23 cellular contexts compared by ENCODE assay signal in the genomic region with DNA sequence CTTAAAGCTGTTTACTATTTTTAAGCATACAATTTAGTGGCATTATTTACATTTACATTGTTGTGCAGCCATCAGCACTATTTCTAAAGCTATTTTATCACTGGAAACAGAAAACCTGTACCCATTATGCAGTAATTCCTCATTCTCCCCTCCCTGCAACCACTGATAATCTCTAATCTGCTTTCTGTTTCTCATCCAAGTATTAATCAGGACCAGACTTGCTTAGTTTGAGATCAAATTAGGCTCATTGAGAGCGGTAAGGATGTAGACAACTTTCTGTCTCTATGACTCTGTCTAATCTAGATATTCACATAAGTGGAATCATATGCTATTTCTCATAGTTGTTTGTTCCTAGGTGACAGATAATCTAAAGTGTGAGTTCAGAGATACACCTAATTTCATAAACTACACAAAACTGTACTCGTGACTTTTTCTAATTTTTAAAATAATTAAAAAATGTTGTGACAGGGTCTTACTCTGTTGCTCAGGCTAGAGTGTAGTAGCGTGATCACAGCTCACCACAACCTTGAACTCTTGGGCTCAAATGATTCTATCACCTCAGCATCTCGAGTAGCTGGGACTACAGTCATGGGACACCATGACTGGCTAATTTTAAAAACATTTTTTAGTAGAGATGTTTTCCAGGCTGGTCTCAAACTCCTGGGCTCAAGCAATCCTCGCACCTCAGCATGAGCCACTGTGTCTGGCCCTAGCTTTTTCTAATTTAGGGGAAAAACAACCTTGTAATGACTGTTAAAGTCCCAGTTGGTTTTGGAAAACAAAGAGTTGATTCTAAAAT.
"Had no signal": no experiment of that assay in that cellular context is flagged by ENCODE, and none has a peak within 500 bp of the region (broad histone marks: within the 10 kb centered on the region; RNA-seq: fewer than 3 reads in every experiment).

No MANE protein-coding gene starts in this region.

- H3K27ac Mint-ChIP-seq: memory B cell; natural killer cell treated with Interleukin-12 subunit alpha and Interleukin-12 subunit beta and Interleukin-15 and Interleukin-18, amount 100 ng/mL, for 72 hours; neural progenitor cell; stimulated activated memory B cell treated with anti-CD40 and anti-IgM and Interleukin-4, amounts not matched to agents 10 μg/mL and 1 μg/mL and 100 μg/mL, for 72 hours; stimulated activated naive CD8-positive, alpha-beta T cell treated with anti-CD3 and anti-CD28 coated beads, Interleukin-15, Interleukin-2, amounts not matched to agents 100 ng/mL and 50 ng/mL, for 24 hours had no signal

- DNase-seq: effector memory CD4-positive, alpha-beta T cell; foreskin keratinocyte; kidney; left cardiac atrium; left ventricle myocardium inferior; lower lobe of right lung; midbrain; nucleus accumbens; ovary; small intestine; stimulated activated CD4-positive, alpha-beta T cell treated with anti-CD3 and anti-CD28 coated beads, Interleukin-4, amount 100 ng/mL, for 1 hour; stimulated activated CD8-positive, alpha-beta memory T cell treated with anti-CD3 and anti-CD28 coated beads, Interleukin-4, amount 100 ng/mL, for 48 hours; tibial artery; upper lobe of left lung had no signal

- FAIRE-seq: endometrium, kidney, small intestine had no signal

- H3K4me3 Mint-ChIP-seq: memory B cell; natural killer cell treated with Interleukin-12 subunit alpha and Interleukin-12 subunit beta and Interleukin-15 and Interleukin-18, amount 100 ng/mL, for 72 hours; neural progenitor cell; stimulated activated memory B cell treated with anti-CD40 and anti-IgM and Interleukin-4, amounts not matched to agents 10 μg/mL and 1 μg/mL and 100 μg/mL, for 72 hours; stimulated activated naive CD8-positive, alpha-beta T cell treated with anti-CD3 and anti-CD28 coated beads, Interleukin-15, Interleukin-2, amounts not matched to agents 100 ng/mL and 50 ng/mL, for 24 hours had no signal

- H3K4me1 ChIP-seq: esophagus muscularis mucosa, foreskin keratinocyte, left ventricle myocardium inferior, lower lobe of right lung, neural progenitor cell, right atrium auricular region, tibial artery, upper lobe of left lung had no signal

- H3K27me3 ChIP-seq: esophagus muscularis mucosa, foreskin keratinocyte, hepatocyte, neural progenitor cell, ovary, right atrium auricular region, tibial artery, upper lobe of left lung had no signal

- ATAC-seq: foreskin keratinocyte; left cardiac atrium; lower lobe of right lung; natural killer cell treated with Interleukin-12 subunit alpha and Interleukin-12 subunit beta and Interleukin-15 and Interleukin-18, amount 100 ng/mL, for 72 hours; stimulated activated memory B cell treated with anti-CD40 and anti-IgM and Interleukin-4, amounts not matched to agents 10 μg/mL and 1 μg/mL and 100 μg/mL, for 72 hours had no signal

- H3K36me3 ChIP-seq: ovary had no signal

- H3K9me3 Mint-ChIP-seq: memory B cell; natural killer cell treated with Interleukin-12 subunit alpha and Interleukin-12 subunit beta and Interleukin-15 and Interleukin-18, amount 100 ng/mL, for 72 hours; neural progenitor cell; stimulated activated memory B cell treated with anti-CD40 and anti-IgM and Interleukin-4, amounts not matched to agents 10 μg/mL and 1 μg/mL and 100 μg/mL, for 72 hours; stimulated activated naive CD8-positive, alpha-beta T cell treated with anti-CD3 and anti-CD28 coated beads, Interleukin-15, Interleukin-2, amounts not matched to agents 100 ng/mL and 50 ng/mL, for 24 hours had no signal

- H3K9me3 ChIP-seq: esophagus muscularis mucosa, left ventricle myocardium inferior, lower lobe of right lung, ovary, right atrium auricular region, tibial artery, upper lobe of left lung had no signal

- H3K27ac ChIP-seq: esophagus muscularis mucosa, foreskin keratinocyte, hepatocyte, left ventricle myocardium inferior, lower lobe of right lung, neural progenitor cell, ovary, right atrium auricular region, tibial artery, upper lobe of left lung had no signal

- H3K4me3 ChIP-seq: esophagus muscularis mucosa, hepatocyte, left ventricle myocardium inferior, lower lobe of right lung, neural progenitor cell, ovary, right atrium auricular region, tibial artery, upper lobe of left lung had no signal

- H3K4me1 Mint-ChIP-seq: memory B cell; neural progenitor cell; stimulated activated memory B cell treated with anti-CD40 and anti-IgM and Interleukin-4, amounts not matched to agents 10 μg/mL and 1 μg/mL and 100 μg/mL, for 72 hours had no signal
